ENCODE assay signal across 20 cellular contexts in the genomic region with DNA sequence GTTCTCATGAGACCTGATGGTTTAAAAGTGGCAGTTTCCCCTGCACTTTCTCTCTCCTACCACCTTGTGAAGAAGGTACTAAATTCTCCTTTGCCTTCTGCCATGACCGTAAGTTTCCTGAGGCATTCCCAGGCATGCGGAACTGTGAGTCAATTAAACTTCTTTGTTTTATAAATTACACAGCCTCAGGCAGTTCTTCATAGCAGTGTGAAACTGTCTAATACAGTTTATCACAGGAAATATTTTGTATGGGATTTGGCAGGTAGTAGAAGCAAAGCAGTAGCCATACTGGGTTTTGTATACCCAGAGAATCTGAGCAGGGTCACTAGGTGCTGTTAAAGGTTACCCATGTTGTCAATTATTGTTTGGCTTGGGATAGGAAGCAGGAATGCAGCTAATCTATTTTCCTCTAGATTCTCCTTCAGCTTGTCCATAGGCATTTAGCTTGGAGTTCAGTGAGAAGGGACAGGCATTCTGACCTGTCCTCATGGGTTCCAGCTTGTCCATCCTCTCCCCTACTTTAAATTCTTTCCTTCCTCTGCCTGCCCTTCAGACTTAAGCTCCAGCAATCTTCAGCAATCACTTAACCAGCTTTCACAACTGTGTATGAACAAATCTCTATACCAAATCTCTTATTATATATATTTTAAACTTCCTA.
A peak's percentile ranks its signal among the peaks of the same experiment; 100 is the strongest.
DNase-seq lines count a peak whose midpoint lies in the region; TF ChIP-seq lines count a peak whose summit lies in the region.
"Had no signal": no experiment of that assay in that cellular context is flagged by ENCODE, and none has a peak within 500 bp of the region (broad histone marks: within the 10 kb centered on the region; RNA-seq: fewer than 3 reads in every experiment).

No MANE protein-coding gene starts in this region.

- H2AFZ ChIP-seq in smooth muscle cell (ENCODE audit: low read depth): no peak overlapping the region
- H2AFZ ChIP-seq: GM23248 had no signal

- H3K9me3 ChIP-seq in breast epithelium: no peaks in the 10 kb centered on the region
- H3K9me3 ChIP-seq in smooth muscle cell (replicated peaks; ENCODE audit: low read depth): no peaks in the 10 kb centered on the region

- H3K27ac Mint-ChIP-seq in MCF 10A (ENCODE audit: low read depth, unreplicated experiment): no peak overlapping the region
- H3K27ac Mint-ChIP-seq: CD14-positive monocyte had no signal

- no peak overlapping the region for H3K4me3 Mint-ChIP-seq in MCF 10A (ENCODE audit: unreplicated experiment)
- H3K4me3 Mint-ChIP-seq: CD14-positive monocyte had no signal

- WGBS in smooth muscle cell (ENCODE audit: low lambda C conversion rate): 75% methylated on average over 2 of the region's 2 CpGs

- H3K4me1 Mint-ChIP-seq in MCF 10A (ENCODE audit: insufficient read depth, unreplicated experiment): no peaks in the 10 kb centered on the region
- H3K4me1 Mint-ChIP-seq: CD14-positive monocyte had no signal

- no peaks in the 10 kb centered on the region for H3K9me3 Mint-ChIP-seq in MCF 10A (ENCODE audit: unreplicated experiment)
- H3K9me3 Mint-ChIP-seq: CD14-positive monocyte had no signal

- H3F3A ChIP-seq in smooth muscle cell (ENCODE audit: low read depth): no peaks in the 10 kb centered on the region

- H3K79me2 ChIP-seq in smooth muscle cell (ENCODE audit: low read depth): no peaks in the 10 kb centered on the region

- H3K4me1 ChIP-seq in breast epithelium (no peaks in the 10 kb centered on the region), smooth muscle cell (ENCODE audit: low read depth) (no peaks in the 10 kb centered on the region)

- no peak for TF ChIP-seq POLR2A in breast epithelium (IDR thresholded peaks at IDR 0.05)

- H3K9ac ChIP-seq in smooth muscle cell (ENCODE audit: low read depth): no peak overlapping the region
- H3K9ac ChIP-seq: GM23248, KMS-11 had no signal

- CTCF ChIA-PET in MCF 10A (lab: Yijun Ruan, JAX): no interaction called here

- no peaks in the 10 kb centered on the region for H3K36me3 Mint-ChIP-seq in MCF 10A (ENCODE audit: insufficient read depth, unreplicated experiment)
- H3K36me3 Mint-ChIP-seq: CD14-positive monocyte had no signal

- H3K27me3 Mint-ChIP-seq in MCF 10A (ENCODE audit: insufficient read depth, unreplicated experiment): no peaks in the 10 kb centered on the region

- no peaks in the 10 kb centered on the region for H3K36me3 ChIP-seq in breast epithelium
- H3K36me3 ChIP-seq in smooth muscle cell (ENCODE audit: low read depth): no peaks in the 10 kb centered on the region

- DNase-seq in MCF 10A (ENCODE audit: unreplicated experiment) (peak; percentile 6), breast epithelium (ENCODE audit: low spot score in 2 of 2) (no peak), SK-N-DZ (ENCODE audit: low spot score) (peak; percentile 60), epithelial cell of proximal tubule (ENCODE audit: low read depth) (peak; percentile 57), C1 segment of cervical spinal cord (lab: John Stamatoyannopoulos, UW) (no peak), smooth muscle cell (lab: John Stamatoyannopoulos, UW; ENCODE audit: unreplicated experiment) (no peak), posterior cingulate gyrus (no peak)
- no peak for DNase-seq in activated T-cell treated with anti-CD3 and anti-CD28 coated beads, Interleukin-2, amount 50 U/mL, for 1 hour
- DNase-seq: DMS79, GM23248, HCEC 1CT, IMR-90, MV-4-11, NCI-H1417, NCI-H187 treated with DMSO at 0.1 percent for 48 hours, NCI-H2107, NCI-H446 treated with DMSO at 0.1 percent for 48 hours, NCI-H526 treated with DMSO at 0.1 percent for 48 hours had no signal

- no peaks in the 10 kb centered on the region for H3K27me3 ChIP-seq in breast epithelium
- H3K27me3 ChIP-seq in smooth muscle cell (ENCODE audit: low read depth): no peaks in the 10 kb centered on the region

- BruUV-seq in MCF 10A (replicated peaks; lab: Mats Ljungman, UMichigan): no TSS peak

- H3K27ac ChIP-seq in breast epithelium (no peak overlapping the region), smooth muscle cell (ENCODE audit: low read depth) (no peak overlapping the region)
- H3K27ac ChIP-seq: GM23248, KMS-11 had no signal

- POLR2A ChIA-PET in MCF 10A (lab: Yijun Ruan, JAX): no interaction called here

- H3K4me3 ChIP-seq in breast epithelium (no peak overlapping the region), epithelial cell of proximal tubule (ENCODE audit: low read depth, low read length) (no peak overlapping the region), smooth muscle cell (no peak overlapping the region)
- H3K4me3 ChIP-seq: GM23248 had no signal

- no peak overlapping the region for H3K4me2 ChIP-seq in smooth muscle cell
- H3K4me2 ChIP-seq: KMS-11 had no signal

- TF ChIP-seq CTCF in MCF 10A (IDR thresholded peaks at IDR 0.05; ENCODE audit: unreplicated experiment): no peak
- no peak for TF ChIP-seq CTCF in breast epithelium (IDR thresholded peaks at IDR 0.05)
- TF ChIP-seq CTCF in epithelial cell of proximal tubule (conservative IDR thresholded peaks at IDR 0.05; ENCODE audit: low read depth, low read length): no peak
- no peak for TF ChIP-seq CTCF in smooth muscle cell (IDR thresholded peaks at IDR 0.05; ENCODE audit: borderline replicate concordance, insufficient read depth, poor library complexity, severe bottlenecking)

- intact Hi-C loops in MCF 10A (cut with micrococcal nuclease) (no loop called here), breast epithelium (cut with DNase I; ENCODE audit: low total_unique reads) (no loop called here), posterior cingulate gyrus (cut with DNase I) (no loop called here)

- no peaks in the 10 kb centered on the region for H4K20me1 ChIP-seq in smooth muscle cell (ENCODE audit: low read depth)

Comparison
In these comparisons a context has a peak if more than half of its experiments do, and no peak if none do; other contexts are left out.
1. DNase-seq: peak in MCF 10A (single experiment), SK-N-DZ (single experiment) and epithelial cell of proximal tubule (single experiment); none in breast epithelium (0 of 2), C1 segment of cervical spinal cord (0 of 14), smooth muscle cell (single experiment), activated T-cell treated with anti-CD3 and anti-CD28 coated beads, Interleukin-2, amount 50 U/mL, for 1 hour (single experiment) and posterior cingulate gyrus (0 of 10).